1 cellular context compared by ENCODE assay signal in the genomic region with DNA sequence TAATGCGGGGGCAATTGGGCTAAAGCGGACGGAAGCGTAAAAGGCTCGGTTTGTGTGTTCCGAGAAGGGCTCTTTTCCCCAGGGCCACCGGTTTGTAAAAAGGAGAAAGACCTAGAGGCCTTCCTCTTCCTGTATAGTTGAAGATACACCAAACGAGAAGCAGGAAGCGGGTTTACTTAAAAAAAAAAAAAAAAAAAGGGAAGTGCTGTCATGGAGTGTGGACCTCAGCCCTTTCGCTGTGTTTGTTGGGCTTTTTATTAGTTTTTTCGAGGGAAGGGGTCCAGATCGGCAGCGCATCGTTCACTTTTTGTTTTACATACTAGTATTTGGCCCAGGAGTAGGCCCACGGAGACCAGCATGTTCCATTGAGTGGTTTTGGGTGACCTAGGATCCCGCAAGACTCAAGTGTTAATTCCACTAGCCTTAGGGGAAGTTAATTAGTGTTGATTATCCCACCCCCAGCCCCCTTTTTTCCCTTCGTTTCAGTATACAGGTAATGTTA.
TF ChIP-seq lines count a peak whose summit lies in the region.

No MANE protein-coding gene starts in this region.

TF ChIP-seq in HepG2, 621 proteins besides CTCF, POLR2A, EP300 and RAD21 (continued from another document):
- TF ChIP-seq, protein P1, sequence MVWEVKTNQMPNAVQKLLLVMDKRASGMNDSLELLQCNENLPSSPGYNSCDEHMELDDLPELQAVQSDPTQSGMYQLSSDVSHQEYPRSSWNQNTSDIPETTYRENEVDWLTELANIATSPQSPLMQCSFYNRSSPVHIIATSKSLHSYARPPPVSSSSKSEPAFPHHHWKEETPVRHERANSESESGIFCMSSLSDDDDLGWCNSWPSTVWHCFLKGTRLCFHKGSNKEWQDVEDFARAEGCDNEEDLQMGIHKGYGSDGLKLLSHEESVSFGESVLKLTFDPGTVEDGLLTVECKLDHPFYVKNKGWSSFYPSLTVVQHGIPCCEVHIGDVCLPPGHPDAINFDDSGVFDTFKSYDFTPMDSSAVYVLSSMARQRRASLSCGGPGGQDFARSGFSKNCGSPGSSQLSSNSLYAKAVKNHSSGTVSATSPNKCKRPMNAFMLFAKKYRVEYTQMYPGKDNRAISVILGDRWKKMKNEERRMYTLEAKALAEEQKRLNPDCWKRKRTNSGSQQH (CRISPR knock-in tag; IDR thresholded peaks at IDR 0.05; ENCODE audit: low read depth): 0 out of 2 replicates have a peak, but pooled peaks have one; percentile 11
- 0 out of 2 replicates have a peak, but pooled peaks have one; percentile 2 for TF ChIP-seq ZNF20 (CRISPR knock-in tag; IDR thresholded peaks at IDR 0.05)
- peak; percentile 79; the same call in 1 of the 2 replicates for TF ChIP-seq ZFP82 (CRISPR knock-in tag; IDR thresholded peaks at IDR 0.05; ENCODE audit: borderline replicate concordance)
- TF ChIP-seq ZBTB7B (CRISPR knock-in tag; IDR thresholded peaks at IDR 0.05): peak; percentile 9; the same call in 1 of the 2 replicates
- TF ChIP-seq ZNF557 (CRISPR knock-in tag; IDR thresholded peaks at IDR 0.05): no peak
